In genomic region chr4:646460-646859, GRCh38 we compare ENCODE assay signal across 14 cellular contexts. TPM values are rescaled to one million over a fixed set of nuclear protein-coding genes. Genes with fewer than 3 reads are reported as not detected.
DNase-seq lines count a peak whose midpoint lies in the region; ATAC-seq lines count a peak whose summit lies in the region.
"Had no signal": no experiment of that assay in that cellular context is flagged by ENCODE, and none has a peak within 500 bp of the region (broad histone marks: within the 10 kb centered on the region; RNA-seq: fewer than 3 reads in every experiment).

No MANE protein-coding gene starts in this region.

- CTCF ChIA-PET in activated CD8-positive, alpha-beta memory T cell treated with anti-CD3 and anti-CD28 coated beads, Interleukin-2, amount 10 ng/mL, durations not matched to agents 7 days and 5 days (lab: Charles Lee), result no interaction called here

- no peaks in the 10 kb centered on the region for H3K27me3 ChIP-seq in effector memory CD4-positive, alpha-beta T cell (replicated peaks; ENCODE audit: control insufficient read depth, insufficient read depth, low read length, poor library complexity, severe bottlenecking)
- H3K27me3 ChIP-seq: SJSA1 had no signal

- DNase-seq in T-helper 1 cell, result no peak
- no peak for DNase-seq in activated CD8-positive, alpha-beta memory T cell treated with anti-CD3 and anti-CD28 coated beads, Interleukin-2, amount 10 ng/mL, durations not matched to agents 7 days and 5 days
- no peak for DNase-seq in effector memory CD4-positive, alpha-beta T cell
- DNase-seq in stimulated activated CD4-positive, alpha-beta T cell treated with anti-CD3 and anti-CD28 coated beads, TNF-alpha, amount 100 ng/mL, for 24 hours (ENCODE audit: low read depth in 3 of 3), result peak in 2 of 3 experiments; percentile 16 to 31
- DNase-seq in NCI-H69 (lab: John Stamatoyannopoulos, UW), result no peak
- DNase-seq in ecto neural progenitor cell (ENCODE audit: low spot score), result no peak
- DNase-seq: effector CD8-positive, alpha-beta T cell; left colon; sigmoid colon had no signal

- H3K27ac ChIP-seq in effector memory CD4-positive, alpha-beta T cell (ENCODE audit: insufficient read depth, low read length, poor library complexity, severe bottlenecking), result no peak overlapping the region
- H3K27ac ChIP-seq: sigmoid colon, SJSA1, upper lobe of left lung had no signal

- peaks cover 15% of the 10 kb centered on the region for H3K9me3 Mint-ChIP-seq in T-helper 1 cell treated with Interleukin-12 subunit alpha and Interleukin-12 subunit beta and Interleukin-4 antibody, amounts not matched to agents 30 μg/mL and 1 μg/mL, for 36 hours
- H3K9me3 Mint-ChIP-seq in activated CD8-positive, alpha-beta memory T cell treated with anti-CD3 and anti-CD28 coated beads, Interleukin-2, amount 10 ng/mL, durations not matched to agents 7 days and 5 days (ENCODE audit: low read depth), result peaks cover 12% of the 10 kb centered on the region

- peaks cover 2% of the 10 kb centered on the region for H3K4me1 Mint-ChIP-seq in T-helper 1 cell treated with Interleukin-12 subunit alpha and Interleukin-12 subunit beta and Interleukin-4 antibody, amounts not matched to agents 30 μg/mL and 1 μg/mL, for 36 hours (ENCODE audit: low read depth)
- no peaks in the 10 kb centered on the region for H3K4me1 Mint-ChIP-seq in activated CD8-positive, alpha-beta memory T cell treated with anti-CD3 and anti-CD28 coated beads, Interleukin-2, amount 10 ng/mL, durations not matched to agents 7 days and 5 days

- H3K4me3 ChIP-seq in effector memory CD4-positive, alpha-beta T cell (ENCODE audit: insufficient read depth, low read depth, low read length, poor library complexity, severe bottlenecking), result peak overlapping the region; percentile 18
- H3K4me3 ChIP-seq: sigmoid colon, SJSA1, upper lobe of left lung had no signal

- H3K4me3 Mint-ChIP-seq in T-helper 1 cell treated with Interleukin-12 subunit alpha and Interleukin-12 subunit beta and Interleukin-4 antibody, amounts not matched to agents 30 μg/mL and 1 μg/mL, for 36 hours, result peak overlapping the region; percentile 35
- peak overlapping the region; percentile 28 for H3K4me3 Mint-ChIP-seq in activated CD8-positive, alpha-beta memory T cell treated with anti-CD3 and anti-CD28 coated beads, Interleukin-2, amount 10 ng/mL, durations not matched to agents 7 days and 5 days
- H3K4me3 Mint-ChIP-seq: nephron had no signal

- peaks cover 5% of the 10 kb centered on the region for H3K27me3 Mint-ChIP-seq in T-helper 1 cell treated with Interleukin-12 subunit alpha and Interleukin-12 subunit beta and Interleukin-4 antibody, amounts not matched to agents 30 μg/mL and 1 μg/mL, for 36 hours (ENCODE audit: low read depth)
- peaks cover 15% of the 10 kb centered on the region for H3K27me3 Mint-ChIP-seq in activated CD8-positive, alpha-beta memory T cell treated with anti-CD3 and anti-CD28 coated beads, Interleukin-2, amount 10 ng/mL, durations not matched to agents 7 days and 5 days

- no peaks in the 10 kb centered on the region for H3K9me3 ChIP-seq in effector memory CD4-positive, alpha-beta T cell (ENCODE audit: control insufficient read depth, low read length)
- H3K9me3 ChIP-seq: SJSA1 had no signal

- no peaks in the 10 kb centered on the region for H3K36me3 Mint-ChIP-seq in T-helper 1 cell treated with Interleukin-12 subunit alpha and Interleukin-12 subunit beta and Interleukin-4 antibody, amounts not matched to agents 30 μg/mL and 1 μg/mL, for 36 hours (ENCODE audit: low read depth)
- H3K36me3 Mint-ChIP-seq in activated CD8-positive, alpha-beta memory T cell treated with anti-CD3 and anti-CD28 coated beads, Interleukin-2, amount 10 ng/mL, durations not matched to agents 7 days and 5 days, result no peaks in the 10 kb centered on the region

- ATAC-seq in activated CD8-positive, alpha-beta memory T cell treated with anti-CD3 and anti-CD28 coated beads, Interleukin-2, amount 10 ng/mL, durations not matched to agents 7 days and 5 days, result no peak
- no peak for ATAC-seq in HG03439 (IDR thresholded peaks at IDR 0.05; ENCODE audit: unreplicated experiment)
- ATAC-seq: left colon had no signal

- peak overlapping the region; percentile 27 for H3K27ac Mint-ChIP-seq in T-helper 1 cell treated with Interleukin-12 subunit alpha and Interleukin-12 subunit beta and Interleukin-4 antibody, amounts not matched to agents 30 μg/mL and 1 μg/mL, for 36 hours
- no peak overlapping the region for H3K27ac Mint-ChIP-seq in activated CD8-positive, alpha-beta memory T cell treated with anti-CD3 and anti-CD28 coated beads, Interleukin-2, amount 10 ng/mL, durations not matched to agents 7 days and 5 days

- H3K4me1 ChIP-seq in effector memory CD4-positive, alpha-beta T cell (ENCODE audit: control insufficient read depth, insufficient read depth, low read length, poor library complexity, severe bottlenecking), result no peaks in the 10 kb centered on the region
- H3K4me1 ChIP-seq: sigmoid colon, SJSA1 had no signal

- H3K36me3 ChIP-seq in effector memory CD4-positive, alpha-beta T cell (ENCODE audit: control insufficient read depth, insufficient read depth, low read length), result no peaks in the 10 kb centered on the region
- H3K36me3 ChIP-seq: sigmoid colon, SJSA1, upper lobe of left lung had no signal

RNA-seq across cellular contexts. Expression of gene PDE6B, which starts 21.1 kb away (rescaled TPM):
- total RNA-seq in activated CD8-positive, alpha-beta memory T cell treated with anti-CD3 and anti-CD28 coated beads, Interleukin-2, amount 10 ng/mL, durations not matched to agents 7 days and 5 days, result 10 to 100 TPM; 10.0 to 14.6 TPM
- total RNA-seq: SJSA1 had no signal

RNA-seq across cellular contexts. Expression of gene ATP5ME, which starts 27.6 kb away (rescaled TPM):
- total RNA-seq in activated CD8-positive, alpha-beta memory T cell treated with anti-CD3 and anti-CD28 coated beads, Interleukin-2, amount 10 ng/mL, durations not matched to agents 7 days and 5 days, result 100 to 1,000 TPM; 213 to 231 TPM

RNA-seq across cellular contexts. Expression of gene MYL5, which starts 27.9 kb away (rescaled TPM):
- 10 to 100 TPM; 14.3 to 19.8 TPM for total RNA-seq in activated CD8-positive, alpha-beta memory T cell treated with anti-CD3 and anti-CD28 coated beads, Interleukin-2, amount 10 ng/mL, durations not matched to agents 7 days and 5 days

RNA-seq across cellular contexts. Expression of gene SLC49A3, which starts 42.5 kb away (rescaled TPM):
- 1 to 10 TPM; 1.1 to 1.5 TPM for total RNA-seq in activated CD8-positive, alpha-beta memory T cell treated with anti-CD3 and anti-CD28 coated beads, Interleukin-2, amount 10 ng/mL, durations not matched to agents 7 days and 5 days
- total RNA-seq: SJSA1 had no signal

RNA-seq across cellular contexts. Expression of gene PCGF3, which starts 59.2 kb away (rescaled TPM):
- total RNA-seq in activated CD8-positive, alpha-beta memory T cell treated with anti-CD3 and anti-CD28 coated beads, Interleukin-2, amount 10 ng/mL, durations not matched to agents 7 days and 5 days, result 10 to 100 TPM; 38.9 to 49.0 TPM

Comparison
In these comparisons a context has a peak if more than half of its experiments do, and no peak if none do; other contexts are left out.
1. DNase-seq: peak in stimulated activated CD4-positive, alpha-beta T cell treated with anti-CD3 and anti-CD28 coated beads, TNF-alpha, amount 100 ng/mL, for 24 hours (2 of 3); none in T-helper 1 cell (0 of 5), activated CD8-positive, alpha-beta memory T cell treated with anti-CD3 and anti-CD28 coated beads, Interleukin-2, amount 10 ng/mL, durations not matched to agents 7 days and 5 days (single experiment), effector memory CD4-positive, alpha-beta T cell (0 of 3), NCI-H69 (single experiment) and ecto neural progenitor cell (single experiment).